8 cellular contexts compared by ENCODE assay signal in genomic region chr7:156920487-156921373, GRCh38. TPM values are rescaled to one million over a fixed set of nuclear protein-coding genes. Genes with fewer than 3 reads are reported as not detected.
DNase-seq lines count a peak whose midpoint lies in the region; ATAC-seq, FAIRE-seq and TF ChIP-seq lines count a peak whose summit lies in the region.
"Not testable (repeated sequence)": the region's sequence is repeated elsewhere in the genome, so short reads cannot be mapped to it uniquely, and the experiment has no call there.

No MANE protein-coding gene starts in this region.

- H3K18ac ChIP-seq in trophoblast cell (ENCODE audit: low read length) = not testable (repeated sequence)

- not testable (repeated sequence) for TF ChIP-seq EP300 in GM12878 (IDR thresholded peaks at IDR 0.05; ENCODE audit: borderline replicate concordance in 1 of 2, control insufficient read depth in 1 of 2, low read depth in 2 of 2, low read length in 2 of 2); HepG2 (IDR thresholded peaks at IDR 0.05; ENCODE audit: low read depth in 2 of 2, low read length in 2 of 2); HepG2 (CRISPR knock-in tag; IDR thresholded peaks at IDR 0.05; ENCODE audit: borderline replicate concordance)

- peak overlapping the region; percentile 2 for H3K4me3 ChIP-seq in GM12875 (ENCODE audit: low read depth, low read length)
- not testable (repeated sequence) for H3K4me3 ChIP-seq in OCI-LY7 (ENCODE audit: low read depth, low read length, poor library complexity, severe bottlenecking); GM12878; HepG2 (replicated peaks in 1 of 3; ENCODE audit: insufficient read depth in 1 of 3, low read depth in 2 of 3, low read length in 3 of 3); trophoblast cell (ENCODE audit: low read depth, low read length)

- SMC1A ChIA-PET in GM12878 (lab: Charles Lee; ENCODE audit: uncharacterized antibody, unreplicated experiment) = interaction anchor here (1.8 kb wide), 1 partner anchor 27 kb away, joined by 5 read pairs; the partner anchor contains the start of gene LMBR1

- BruUV-seq in OCI-LY7 (replicated peaks; lab: Mats Ljungman, UMichigan); GM12878 (replicated peaks; lab: Mats Ljungman, UMichigan); HepG2 (replicated peaks; lab: Mats Ljungman, UMichigan): not testable (repeated sequence)

- WGBS in GM12878 (ENCODE audit: insufficient coverage, insufficient replicate concordance, low lambda C conversion rate, missing lambda C conversion rate) = 32% methylated on average over 24 of the region's 24 CpGs
- 74% methylated on average over 24 of the region's 24 CpGs for whole genome bisulfite sequencing in HepG2 (ENCODE audit: low lambda C conversion rate)
- WGBS in trophoblast cell (ENCODE audit: extremely low coverage, insufficient coverage, insufficient read length) = no CpG with 5 or more reads among the region's 24 CpGs

- H3K4me1 ChIP-seq in OCI-LY7 (ENCODE audit: insufficient read depth, low read length, poor library complexity, severe bottlenecking) = peaks cover 29% of the 10 kb centered on the region
- peaks cover 18% of the 10 kb centered on the region for H3K4me1 ChIP-seq in GM12878 (ENCODE audit: control insufficient read depth, insufficient read depth, low read length)
- H3K4me1 ChIP-seq in HepG2 (ENCODE audit: insufficient read depth, low read length) = peaks cover 15% of the 10 kb centered on the region
- H3K4me1 ChIP-seq in trophoblast cell (ENCODE audit: control insufficient read depth in 1 of 2, insufficient read depth in 2 of 2, low read length in 2 of 2) = peaks cover 9 to 19% of the 10 kb centered on the region in 2 experiments

- H4K20me1 ChIP-seq in OCI-LY7 (ENCODE audit: insufficient read depth, low read length); GM12878 (ENCODE audit: control insufficient read depth, insufficient read depth); HepG2 (ENCODE audit: insufficient read depth, low read length): not testable (repeated sequence)

- not testable (repeated sequence) for DNase-seq in CD4-positive, alpha-beta T cell; OCI-LY7 (ENCODE audit: low spot score); GM12878 (ENCODE audit: low read depth, low spot score); endothelial cell (ENCODE audit: low spot score); HepG2 (ENCODE audit: low spot score); trophoblast cell
- DNase-seq in ureter (ENCODE audit: low spot score) = peak; percentile 26

- H4K91ac ChIP-seq in trophoblast cell (ENCODE audit: low read depth, low read length) = not testable (repeated sequence)

- not testable (repeated sequence) for H3K9me2 ChIP-seq in OCI-LY7 (ENCODE audit: insufficient read depth, low read length)

- not testable (repeated sequence) for H4K12ac ChIP-seq in trophoblast cell (ENCODE audit: low read depth, low read length)

- TF ChIP-seq CTCF in CD4-positive, alpha-beta T cell (IDR thresholded peaks at IDR 0.05); GM12875 (IDR thresholded peaks at IDR 0.05; ENCODE audit: borderline replicate concordance, insufficient read depth, low read depth, low read length); OCI-LY7 (conservative IDR thresholded peaks at IDR 0.05; ENCODE audit: low read length); GM12878 (IDR thresholded peaks at IDR 0.05 in 2 of 3, conservative IDR thresholded peaks at IDR 0.05 in 1 of 3; ENCODE audit: control insufficient read depth in 2 of 3, extremely low read depth in 1 of 3, insufficient read depth in 1 of 3, low read depth in 3 of 3, low read length in 3 of 3); endothelial cell (IDR thresholded peaks at IDR 0.05; ENCODE audit: unreplicated experiment); HepG2 (CRISPR knock-in tag; IDR thresholded peaks at IDR 0.05): not testable (repeated sequence)

- H3K27ac ChIP-seq in CD4-positive, alpha-beta T cell (ENCODE audit: low read depth, low read length); OCI-LY7 (ENCODE audit: low read depth, low read length, poor library complexity, severe bottlenecking); GM12878 (ENCODE audit: control insufficient read depth, insufficient read depth); HepG2 (ENCODE audit: extremely low read length, insufficient read depth, low read length); trophoblast cell (ENCODE audit: low read depth, low read length): not testable (repeated sequence)

- H3K4me3 Mint-ChIP-seq in CD4-positive, alpha-beta T cell; endothelial cell (ENCODE audit: unreplicated experiment): not testable (repeated sequence)

- H2BK5ac ChIP-seq in trophoblast cell (ENCODE audit: low read depth, low read length, poor library complexity) = peak overlapping the region; percentile 19

- H2BK120ac ChIP-seq in trophoblast cell (ENCODE audit: insufficient read depth, low read length, poor library complexity) = not testable (repeated sequence)

- CTCF ChIA-PET in CD4-positive, alpha-beta T cell (lab: Charles Lee) = interaction anchor here (1.6 kb wide), 1 partner anchor 28 kb away, joined by 8 read pairs; the partner anchor contains the start of gene NOM1
- CTCF ChIA-PET in OCI-LY7 (lab: Charles Lee; ENCODE audit: unreplicated experiment); HepG2 (lab: Yijun Ruan, JAX; ENCODE audit: low intra/inter-chr PET ratio, low total read pairs): not testable (repeated sequence)
- CTCF ChIA-PET in GM12878 (lab: Yijun Ruan, JAX) = interaction anchor here (0.8 to 1.1 kb wide), 2 partner anchors 28 to 101 kb away, joined by 3 to 4 read pairs; partner anchors contain the start of gene NOM1

- not testable (repeated sequence) for H3K36me3 ChIP-seq in OCI-LY7 (ENCODE audit: insufficient read depth, low read length); GM12878 (ENCODE audit: control insufficient read depth in 2 of 2, insufficient read depth in 2 of 2, low read length in 1 of 2); HepG2 (replicated peaks in 1 of 2; ENCODE audit: control insufficient read depth in 1 of 2, insufficient read depth in 2 of 2, low read length in 2 of 2); trophoblast cell (ENCODE audit: control insufficient read depth in 1 of 2, insufficient read depth in 2 of 2, low read length in 2 of 2)

- FAIRE-seq in GM12878 (lab: Jason Lieb, UNC); HepG2 (lab: Jason Lieb, UNC): not testable (repeated sequence)

- H3K14ac ChIP-seq in trophoblast cell (ENCODE audit: low read length) = not testable (repeated sequence)

- H3K27me3 ChIP-seq in CD4-positive, alpha-beta T cell (ENCODE audit: control insufficient read depth, insufficient read depth, low read length) = peaks cover 21% of the 10 kb centered on the region
- not testable (repeated sequence) for H3K27me3 ChIP-seq in GM12878 (replicated peaks in 1 of 2; ENCODE audit: control insufficient read depth in 2 of 2, insufficient read depth in 2 of 2, low read length in 1 of 2); trophoblast cell (ENCODE audit: insufficient read depth, low read length)
- peaks cover 0 to 14% of the 10 kb centered on the region in 2 experiments; a peak in 2 of 5 replicates for H3K27me3 ChIP-seq in HepG2 (ENCODE audit: control insufficient read depth in 1 of 2, insufficient read depth in 2 of 2, low read length in 2 of 2)

- TF ChIP-seq RAD21 in GM12878 (IDR thresholded peaks at IDR 0.05; ENCODE audit: insufficient read depth, low read depth, low read length) = 0 out of 2 replicates have a peak, but pooled peaks have one; percentile 4
- not testable (repeated sequence) for TF ChIP-seq RAD21 in HepG2 (CRISPR knock-in tag; IDR thresholded peaks at IDR 0.05)

- H3K9ac ChIP-seq in GM12878 (ENCODE audit: control insufficient read depth, insufficient read depth, low read length); HepG2 (ENCODE audit: insufficient read depth, low read depth, low read length); trophoblast cell (ENCODE audit: low read length): not testable (repeated sequence)

- H3K36me3 Mint-ChIP-seq in CD4-positive, alpha-beta T cell (ENCODE audit: low read depth); endothelial cell (ENCODE audit: low read depth, unreplicated experiment): not testable (repeated sequence)

- peaks cover 33% of the 10 kb centered on the region for H3K27me3 Mint-ChIP-seq in CD4-positive, alpha-beta T cell
- H3K27me3 Mint-ChIP-seq in endothelial cell (ENCODE audit: unreplicated experiment) = not testable (repeated sequence)

- not testable (repeated sequence) for ATAC-seq in CD4-positive, alpha-beta T cell (ENCODE audit: poor library complexity); HepG2
- ATAC-seq in GM12878 = peak; percentile 3

- H3K4me2 ChIP-seq in OCI-LY7 (ENCODE audit: low read length); GM12878 (ENCODE audit: control insufficient read depth, insufficient read depth); HepG2 (ENCODE audit: low read depth, low read length); trophoblast cell (ENCODE audit: low read length): not testable (repeated sequence)

- H3K9me3 Mint-ChIP-seq in CD4-positive, alpha-beta T cell; endothelial cell (ENCODE audit: unreplicated experiment): not testable (repeated sequence)

- H3K27ac Mint-ChIP-seq in CD4-positive, alpha-beta T cell = peak overlapping the region; percentile 47
- peak overlapping the region; percentile 58 for H3K27ac Mint-ChIP-seq in endothelial cell (ENCODE audit: unreplicated experiment)

- RAD21 ChIA-PET in GM12878 (lab: Charles Lee; ENCODE audit: unreplicated experiment) = not testable (repeated sequence)

- H3K79me1 ChIP-seq in trophoblast cell (ENCODE audit: low read length) = not testable (repeated sequence)

- not testable (repeated sequence) for H3K23ac ChIP-seq in trophoblast cell (ENCODE audit: low read length)

- intact Hi-C loops in CD4-positive, alpha-beta T cell (cut with DNase I, micrococcal nuclease); OCI-LY7 (cut with micrococcal nuclease; ENCODE audit: unreplicated experiment); GM12878 (cut with micrococcal nuclease; ENCODE audit: unreplicated experiment); HepG2 (cut with micrococcal nuclease; ENCODE audit: unreplicated experiment): not testable (repeated sequence)

- not testable (repeated sequence) for H3K4ac ChIP-seq in trophoblast cell (ENCODE audit: low read depth, low read length)

- H2AFZ ChIP-seq in OCI-LY7 (ENCODE audit: low read length) = 0 out of 2 replicates have a peak overlapping the region, but pooled peaks have one; percentile 26
- not testable (repeated sequence) for H2AFZ ChIP-seq in GM12878 (ENCODE audit: control insufficient read depth, low read depth, low read length); HepG2 (ENCODE audit: low read length); trophoblast cell (ENCODE audit: insufficient read depth, low read length, poor library complexity)

- H3K79me2 ChIP-seq in OCI-LY7 (ENCODE audit: insufficient read depth, low read depth, low read length); GM12878 (ENCODE audit: control insufficient read depth, insufficient read depth, low read length); HepG2 (ENCODE audit: insufficient read depth, low read length); trophoblast cell (ENCODE audit: control insufficient read depth, insufficient read depth, low read length, poor library complexity): not testable (repeated sequence)

- POLR2A ChIA-PET in CD4-positive, alpha-beta T cell (lab: Charles Lee); GM12878 (lab: Charles Lee); HepG2 (lab: Yijun Ruan, JAX): not testable (repeated sequence)
- POLR2A ChIA-PET in OCI-LY7 (lab: Charles Lee) = interaction anchor here (0.6 kb wide), 1 partner anchor 72 kb away, joined by 3 read pairs; no protein-coding TSS in a partner anchor

- not testable (repeated sequence) for H3K9me3 ChIP-seq in CD4-positive, alpha-beta T cell (ENCODE audit: control insufficient read depth, low read length); OCI-LY7 (ENCODE audit: low read length); GM12878 (replicated peaks; ENCODE audit: control insufficient read depth, insufficient read depth, low read length); HepG2 (ENCODE audit: low read length); trophoblast cell (ENCODE audit: insufficient read depth, low read depth, low read length)

- not testable (repeated sequence) for TF ChIP-seq POLR2A in GM12878 (IDR thresholded peaks at IDR 0.05; ENCODE audit: low read depth, low read length); HepG2 (IDR thresholded peaks at IDR 0.05; ENCODE audit: insufficient read depth in 1 of 2, low read depth in 2 of 2, low read length in 2 of 2)

- H3K4me1 Mint-ChIP-seq in CD4-positive, alpha-beta T cell (ENCODE audit: low read depth) = peaks cover 24% of the 10 kb centered on the region
- not testable (repeated sequence) for H3K4me1 Mint-ChIP-seq in endothelial cell (ENCODE audit: unreplicated experiment)

- not testable (repeated sequence) for H4K8ac ChIP-seq in trophoblast cell (ENCODE audit: low read depth, low read length)

- peak overlapping the region; percentile 30 for H2BK12ac ChIP-seq in trophoblast cell (ENCODE audit: low read length)

- H2AK5ac ChIP-seq in trophoblast cell (ENCODE audit: low read length) = peak overlapping the region; percentile 29

- in situ Hi-C loops in GM12878 (cut with MboI); HepG2 (cut with HindIII; ENCODE audit: extremely low pct_ligation_motif_present, low pct_unique_long_range_greater_than_20kb): not testable (repeated sequence)

RNA-seq across cellular contexts. Expression of gene LMBR1, which starts 27.7 kb away (rescaled TPM):
- total RNA-seq in CD4-positive, alpha-beta T cell = 10 to 100 TPM; 61.6 to 61.9 TPM
- 91.1 and 136 TPM in 2 replicates for total RNA-seq in OCI-LY7 (2014; rRNA removed; shearing (Covaris generic))
- total RNA-seq in OCI-LY7 (2022) (114 and 116 TPM in 2 replicates), GM12878 (2014; rRNA removed) (49.0 and 63.5 TPM in 2 replicates), GM12878 (2014; rRNA removed; fragmentation: Illumina TruSeq; extraction: Trizol) (27.1 and 28.3 TPM in 2 replicates), GM12878 (2021) (44.4 and 52.9 TPM in 2 replicates), endothelial cell (ENCODE audit: unreplicated experiment) (159 TPM), HepG2 (2016; rRNA removed; fragmentation: Illumina TruSeq; extraction: Trizol) (30.4 and 39.6 TPM in 2 replicates), ureter (89.5 TPM)
- 221 and 240 TPM in 2 replicates for total RNA-seq in GM12878 (2013; cell fraction: nucleolus; rRNA removed)
- 11.0 TPM for polyA plus RNA-seq in GM12878 (2011; ENCODE audit: low read depth)
- polyA plus RNA-seq in GM12878 (2011; rRNA removed) (29.1 and 43.4 TPM in 2 replicates), GM12878 (2014; fragmentation: Illumina TruSeq; extraction: Trizol) (28.4 and 33.4 TPM in 2 replicates), GM12878 (2014; fragmentation: Nextera tagmentation; extraction: Ambion mirVana) (1 to 10 TPM; 4.0 to 7.5 TPM), GM12878 (2014; rRNA removed) (24.7 and 27.4 TPM in 2 replicates), GM12878 (2016; fragmentation: Nextera tagmentation; extraction: Ambion mirVana) (10 to 100 TPM; 44.2 to 46.5 TPM), HepG2 (2011; rRNA removed) (18.7 and 20.9 TPM in 2 replicates)
- polyA plus RNA-seq in GM12878 (2011; cell fraction: cytosol; rRNA removed) = 21.4 and 23.7 TPM in 2 replicates
- polyA plus RNA-seq in GM12878 (2011; cell fraction: nucleus; rRNA removed) = 50.8 and 52.8 TPM in 2 replicates
- polyA plus RNA-seq in GM12878 (2012) = 14.0 and 19.9 TPM in 2 replicates
- 70.2 and 78.6 TPM in 2 replicates for polyA minus RNA-seq in GM12878 (2011; rRNA and poly(A)+ RNA removed)
- polyA minus RNA-seq in GM12878 (2011; cell fraction: cytosol; rRNA and poly(A)+ RNA removed) = 18.4 and 19.6 TPM in 2 replicates
- 85.7 and 148 TPM in 2 replicates for polyA minus RNA-seq in GM12878 (2011; cell fraction: nucleus; rRNA and poly(A)+ RNA removed)
- total RNA-seq in HepG2 (2016; cell fraction: cytosol; rRNA removed; fragmentation: Illumina TruSeq; extraction: Trizol; ENCODE audit: low read depth) = 32.2 and 34.5 TPM in 2 replicates
- 31.7 and 39.8 TPM in 2 replicates for total RNA-seq in HepG2 (2016; cell fraction: insoluble cytoplasmic fraction; rRNA removed; fragmentation: Illumina TruSeq; extraction: Trizol)
- total RNA-seq in HepG2 (2016; cell fraction: membrane; rRNA removed; fragmentation: Illumina TruSeq; extraction: Trizol) = 35.2 and 35.7 TPM in 2 replicates
- total RNA-seq in HepG2 (2016; cell fraction: nucleus; rRNA removed; fragmentation: Illumina TruSeq; extraction: Trizol) = 74.2 and 80.7 TPM in 2 replicates
- 14.8 and 17.5 TPM in 2 replicates for polyA plus RNA-seq in HepG2 (2011; cell fraction: cytosol; rRNA removed)
- 48.7 and 53.2 TPM in 2 replicates for polyA plus RNA-seq in HepG2 (2011; cell fraction: nucleus; rRNA removed)
- 16.2 and 18.9 TPM in 2 replicates for polyA plus RNA-seq in HepG2 (2012)
- polyA plus RNA-seq in HepG2 (2016; cell fraction: cytosol; fragmentation: Illumina TruSeq; extraction: Trizol; ENCODE audit: low read depth) = 6.0 and 6.1 TPM in 2 replicates
- 24.4 and 27.6 TPM in 2 replicates for polyA plus RNA-seq in HepG2 (2016; cell fraction: insoluble cytoplasmic fraction; fragmentation: Illumina TruSeq; extraction: Trizol; ENCODE audit: low read depth)
- polyA plus RNA-seq in HepG2 (2016; cell fraction: membrane; fragmentation: Illumina TruSeq; extraction: Trizol; ENCODE audit: low read depth) = 16.2 and 17.5 TPM in 2 replicates
- 38.6 and 52.3 TPM in 2 replicates for polyA plus RNA-seq in HepG2 (2016; cell fraction: nucleus; fragmentation: Illumina TruSeq; extraction: Trizol; ENCODE audit: insufficient read depth, low read depth)
- polyA minus RNA-seq in HepG2 (2011; rRNA and poly(A)+ RNA removed; ENCODE audit: low replicate concordance) = 52.9 and 78.7 TPM in 2 replicates
- polyA minus RNA-seq in HepG2 (2011; cell fraction: cytosol; rRNA and poly(A)+ RNA removed) = 24.6 and 26.7 TPM in 2 replicates
- polyA minus RNA-seq in HepG2 (2011; cell fraction: nucleus; rRNA and poly(A)+ RNA removed) = 160 and 168 TPM in 2 replicates
- polyA plus RNA-seq in trophoblast cell (2013) = 25.7 and 29.0 TPM in 2 replicates

RNA-seq across cellular contexts. Expression of gene NOM1, which starts 28.8 kb away (rescaled TPM):
- 10 to 100 TPM; 25.5 to 27.6 TPM for total RNA-seq in CD4-positive, alpha-beta T cell
- 40.2 and 43.8 TPM in 2 replicates for total RNA-seq in OCI-LY7 (2014; rRNA removed; shearing (Covaris generic))
- total RNA-seq in OCI-LY7 (2022) (59.9 and 65.9 TPM in 2 replicates), GM12878 (2014; rRNA removed) (17.6 and 19.0 TPM in 2 replicates), GM12878 (2014; rRNA removed; fragmentation: Illumina TruSeq; extraction: Trizol) (13.1 and 18.1 TPM in 2 replicates), GM12878 (2021) (18.3 and 20.1 TPM in 2 replicates), endothelial cell (ENCODE audit: unreplicated experiment) (33.6 TPM), HepG2 (2016; rRNA removed; fragmentation: Illumina TruSeq; extraction: Trizol) (17.3 and 26.2 TPM in 2 replicates), ureter (35.8 TPM)
- 77.9 and 79.1 TPM in 2 replicates for total RNA-seq in GM12878 (2013; cell fraction: nucleolus; rRNA removed)
- 8.6 TPM for polyA plus RNA-seq in GM12878 (2011; ENCODE audit: low read depth)
- polyA plus RNA-seq in GM12878 (2011; rRNA removed) (15.7 and 18.0 TPM in 2 replicates), GM12878 (2014; fragmentation: Illumina TruSeq; extraction: Trizol) (18.2 and 21.6 TPM in 2 replicates), GM12878 (2014; fragmentation: Nextera tagmentation; extraction: Ambion mirVana) (1 to 10 TPM; 2.9 to 4.2 TPM), GM12878 (2014; rRNA removed) (20.8 and 21.3 TPM in 2 replicates), GM12878 (2016; fragmentation: Nextera tagmentation; extraction: Ambion mirVana) (10 to 100 TPM; 12.7 to 13.9 TPM), HepG2 (2011; rRNA removed) (14.0 and 14.2 TPM in 2 replicates)
- polyA plus RNA-seq in GM12878 (2011; cell fraction: cytosol; rRNA removed) = 12.9 and 14.4 TPM in 2 replicates
- 31.6 and 44.3 TPM in 2 replicates for polyA plus RNA-seq in GM12878 (2011; cell fraction: nucleus; rRNA removed)
- 11.9 and 14.8 TPM in 2 replicates for polyA plus RNA-seq in GM12878 (2012)
- polyA minus RNA-seq in GM12878 (2011; rRNA and poly(A)+ RNA removed) = 18.7 and 20.2 TPM in 2 replicates
- polyA minus RNA-seq in GM12878 (2011; cell fraction: cytosol; rRNA and poly(A)+ RNA removed) = 12.0 and 14.8 TPM in 2 replicates
- 18.6 and 34.3 TPM in 2 replicates for polyA minus RNA-seq in GM12878 (2011; cell fraction: nucleus; rRNA and poly(A)+ RNA removed)
- total RNA-seq in HepG2 (2016; cell fraction: cytosol; rRNA removed; fragmentation: Illumina TruSeq; extraction: Trizol; ENCODE audit: low read depth) = 19.4 and 19.6 TPM in 2 replicates
- total RNA-seq in HepG2 (2016; cell fraction: insoluble cytoplasmic fraction; rRNA removed; fragmentation: Illumina TruSeq; extraction: Trizol) = 17.8 and 29.8 TPM in 2 replicates
- 9.5 and 9.7 TPM in 2 replicates for total RNA-seq in HepG2 (2016; cell fraction: membrane; rRNA removed; fragmentation: Illumina TruSeq; extraction: Trizol)
- total RNA-seq in HepG2 (2016; cell fraction: nucleus; rRNA removed; fragmentation: Illumina TruSeq; extraction: Trizol) = 38.8 and 47.6 TPM in 2 replicates
- polyA plus RNA-seq in HepG2 (2011; cell fraction: cytosol; rRNA removed) = 3.9 and 4.6 TPM in 2 replicates
- polyA plus RNA-seq in HepG2 (2011; cell fraction: nucleus; rRNA removed) = 31.2 and 37.8 TPM in 2 replicates
- 12.8 and 13.3 TPM in 2 replicates for polyA plus RNA-seq in HepG2 (2012)
- 0.77 and 1.1 TPM in 2 replicates for polyA plus RNA-seq in HepG2 (2016; cell fraction: cytosol; fragmentation: Illumina TruSeq; extraction: Trizol; ENCODE audit: low read depth)
- polyA plus RNA-seq in HepG2 (2016; cell fraction: insoluble cytoplasmic fraction; fragmentation: Illumina TruSeq; extraction: Trizol; ENCODE audit: low read depth) = 13.4 and 13.7 TPM in 2 replicates
- polyA plus RNA-seq in HepG2 (2016; cell fraction: membrane; fragmentation: Illumina TruSeq; extraction: Trizol; ENCODE audit: low read depth) = 2.3 and 2.8 TPM in 2 replicates
- polyA plus RNA-seq in HepG2 (2016; cell fraction: nucleus; fragmentation: Illumina TruSeq; extraction: Trizol; ENCODE audit: insufficient read depth, low read depth) = 57.7 and 61.6 TPM in 2 replicates
- polyA minus RNA-seq in HepG2 (2011; rRNA and poly(A)+ RNA removed; ENCODE audit: low replicate concordance) = 25.8 and 45.7 TPM in 2 replicates
- 5.3 and 6.9 TPM in 2 replicates for polyA minus RNA-seq in HepG2 (2011; cell fraction: cytosol; rRNA and poly(A)+ RNA removed)
- polyA minus RNA-seq in HepG2 (2011; cell fraction: nucleus; rRNA and poly(A)+ RNA removed) = 44.3 and 51.8 TPM in 2 replicates
- 8.4 and 9.2 TPM in 2 replicates for polyA plus RNA-seq in trophoblast cell (2013)
